ENCODE assay signal across 20 cellular contexts in the genomic region with DNA sequence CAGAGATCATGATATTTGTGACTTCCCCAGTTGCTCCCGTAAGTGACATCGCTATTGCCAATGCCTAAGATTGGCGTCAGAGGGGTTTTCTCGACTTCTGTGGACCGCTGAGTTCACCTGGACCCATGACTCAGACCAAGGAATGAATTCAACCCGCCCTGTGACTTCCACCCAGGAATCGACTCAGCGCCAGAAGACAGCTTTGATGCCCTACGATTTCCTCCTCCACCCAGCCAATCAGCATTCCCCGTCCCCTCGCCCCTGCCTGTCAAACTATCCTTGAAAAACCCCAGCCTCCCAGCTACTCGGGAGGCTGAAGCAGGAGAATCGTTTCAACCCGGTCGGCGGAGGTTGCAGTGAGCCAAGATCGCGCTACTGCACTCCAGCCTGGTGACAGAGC. TPM values are rescaled to one million over a fixed set of nuclear protein-coding genes. Genes with fewer than 3 reads are reported as not detected.
A peak's percentile ranks its signal among the peaks of the same experiment; 100 is the strongest.
DNase-seq lines count a peak whose midpoint lies in the region; ATAC-seq and TF ChIP-seq lines count a peak whose summit lies in the region.
"Had no signal": no experiment of that assay in that cellular context is flagged by ENCODE, and none has a peak within 500 bp of the region (broad histone marks: within the 10 kb centered on the region; RNA-seq: fewer than 3 reads in every experiment).

No MANE protein-coding gene starts in this region.

- no peaks in the 10 kb centered on the region for H3K9me2 ChIP-seq in PC-3 (replicated peaks; ENCODE audit: low read length)

- no peaks in the 10 kb centered on the region for H3K4me1 ChIP-seq in PC-3 (ENCODE audit: insufficient read depth, low read length)
- peaks cover 5% of the 10 kb centered on the region for H3K4me1 ChIP-seq in neural progenitor cell

- no TSS peak for BruUV-seq in PC-3 (replicated peaks; lab: Mats Ljungman, UMichigan)

- H3K27me3 ChIP-seq in PC-3 (ENCODE audit: low read length) (peaks cover 37% of the 10 kb centered on the region), neural progenitor cell (peaks cover 81% of the 10 kb centered on the region)
- peaks cover 52% of the 10 kb centered on the region for H3K27me3 ChIP-seq in CD4-positive, alpha-beta T cell (ENCODE audit: control insufficient read depth, insufficient read depth, low read length)

- H3K36me3 ChIP-seq in PC-3 (ENCODE audit: low read depth, low read length) (no peaks in the 10 kb centered on the region), neural progenitor cell (no peaks in the 10 kb centered on the region)

- H3K27ac ChIP-seq in PC-3 (ENCODE audit: low read length) = no peak overlapping the region
- no peak overlapping the region for H3K27ac ChIP-seq in neural progenitor cell
- H3K27ac ChIP-seq in CD4-positive, alpha-beta T cell (ENCODE audit: low read depth, low read length) = no peak overlapping the region
- H3K27ac ChIP-seq: A549 had no signal

- CTCF ChIA-PET in PC-3 (lab: Charles Lee) = no interaction called here
- CTCF ChIA-PET in CD4-positive, alpha-beta T cell (lab: Charles Lee) = no interaction called here

- no peaks in the 10 kb centered on the region for H4K20me1 ChIP-seq in PC-3 (ENCODE audit: low read length)
- H4K20me1 ChIP-seq in neural progenitor cell (ENCODE audit: low read depth) = no peaks in the 10 kb centered on the region

- peak overlapping the region; percentile 90 for H3K27ac Mint-ChIP-seq in neural progenitor cell
- H3K27ac Mint-ChIP-seq in CD4-positive, alpha-beta T cell = no peak overlapping the region
- H3K27ac Mint-ChIP-seq: B cell; T-helper 1 cell treated with Interleukin-12 subunit alpha and Interleukin-12 subunit beta and Interleukin-4 antibody, amounts not matched to agents 30 μg/mL and 1 μg/mL, for 36 hours had no signal

- H3K9ac ChIP-seq in PC-3 (ENCODE audit: low read length) (no peak overlapping the region), neural progenitor cell (no peak overlapping the region)

- H2AFZ ChIP-seq in PC-3 (ENCODE audit: low read length) (no peak overlapping the region), neural progenitor cell (replicated peaks) (no peak overlapping the region)

- TF ChIP-seq CTCF in PC-3 (conservative IDR thresholded peaks at IDR 0.05; ENCODE audit: low read depth, low read length) (no peak), neural progenitor cell (IDR thresholded peaks at IDR 0.05) (no peak)
- no peak for TF ChIP-seq CTCF in CD4-positive, alpha-beta T cell (IDR thresholded peaks at IDR 0.05)

- POLR2A ChIA-PET in PC-3 (lab: Charles Lee; ENCODE audit: unreplicated experiment) = no interaction called here
- POLR2A ChIA-PET in CD4-positive, alpha-beta T cell (lab: Charles Lee) = no interaction called here

- H3K79me2 ChIP-seq in PC-3 (ENCODE audit: low read length) = no peaks in the 10 kb centered on the region
- H3K79me2 ChIP-seq in neural progenitor cell (ENCODE audit: low read depth) = no peaks in the 10 kb centered on the region

- H3K4me1 Mint-ChIP-seq in neural progenitor cell = peaks cover 10% of the 10 kb centered on the region
- H3K4me1 Mint-ChIP-seq in CD4-positive, alpha-beta T cell (ENCODE audit: low read depth) = peaks cover 6% of the 10 kb centered on the region

- no peaks in the 10 kb centered on the region for H3F3A ChIP-seq in PC-3 (ENCODE audit: low read length, unreplicated experiment)
- peaks cover 9% of the 10 kb centered on the region for H3F3A ChIP-seq in neural progenitor cell (ENCODE audit: low read depth)

- peak overlapping the region; percentile 67 for H3K4me3 Mint-ChIP-seq in neural progenitor cell
- H3K4me3 Mint-ChIP-seq in CD4-positive, alpha-beta T cell = no peak overlapping the region
- H3K4me3 Mint-ChIP-seq: B cell; T-helper 1 cell treated with Interleukin-12 subunit alpha and Interleukin-12 subunit beta and Interleukin-4 antibody, amounts not matched to agents 30 μg/mL and 1 μg/mL, for 36 hours had no signal

- ATAC-seq in PC-3 = no peak
- ATAC-seq in CD4-positive, alpha-beta T cell (ENCODE audit: poor library complexity) = no peak

- H3K9me3 Mint-ChIP-seq in neural progenitor cell = peaks cover 5% of the 10 kb centered on the region
- H3K9me3 Mint-ChIP-seq in CD4-positive, alpha-beta T cell = no peaks in the 10 kb centered on the region

- H3K4me2 ChIP-seq in PC-3 (ENCODE audit: low read length) = no peak overlapping the region
- no peak overlapping the region for H3K4me2 ChIP-seq in neural progenitor cell

- intact Hi-C loops in PC-3 (cut with micrococcal nuclease) = no loop called here
- intact Hi-C loops in CD4-positive, alpha-beta T cell (cut with DNase I, micrococcal nuclease) = no loop called here

- peak; percentile 81 for DNase-seq in A172 (ENCODE audit: low spot score)
- peak; percentile 48 for DNase-seq in ELF-1 (ENCODE audit: low read depth, low spot score)
- peak; percentile 15 for DNase-seq in PC-3
- no peak for DNase-seq in neural progenitor cell (ENCODE audit: low spot score)
- DNase-seq in Kasumi-1 (lab: John Stamatoyannopoulos, UW) = no peak
- no peak for DNase-seq in CD4-positive, alpha-beta T cell
- DNase-seq in activated CD4-positive, CD25-positive, alpha-beta regulatory T cell treated with anti-CD3 and anti-CD28 coated beads, Interleukin-2, amount 50 U/mL, for 72 hours = no peak
- DNase-seq: DND-41, GOT3, HCEC 1CT, Karpas-422, NCI-H1092, NCI-H146, NCI-H2029 treated with DMSO at 0.1 percent for 48 hours, NCI-H345, NCI-H524 treated with DMSO at 0.1 percent for 48 hours, Right ventricle myocardium superior had no signal

- peaks cover 48% of the 10 kb centered on the region for H3K27me3 Mint-ChIP-seq in neural progenitor cell (ENCODE audit: insufficient read depth, low read depth)
- peaks cover 82% of the 10 kb centered on the region for H3K27me3 Mint-ChIP-seq in CD4-positive, alpha-beta T cell

- no peaks in the 10 kb centered on the region for H3K36me3 Mint-ChIP-seq in neural progenitor cell
- no peaks in the 10 kb centered on the region for H3K36me3 Mint-ChIP-seq in CD4-positive, alpha-beta T cell (ENCODE audit: low read depth)

- no peaks in the 10 kb centered on the region for H3K9me3 ChIP-seq in PC-3 (ENCODE audit: low read length)
- no peaks in the 10 kb centered on the region for H3K9me3 ChIP-seq in neural progenitor cell (ENCODE audit: low read depth)
- peaks cover 7% of the 10 kb centered on the region for H3K9me3 ChIP-seq in CD4-positive, alpha-beta T cell (ENCODE audit: control insufficient read depth, low read length)

- H3K4me3 ChIP-seq in PC-3 (ENCODE audit: low read length) (no peak overlapping the region), neural progenitor cell (no peak overlapping the region)
- H3K4me3 ChIP-seq: A549 had no signal

RNA-seq across cellular contexts. Expression of gene MICALL2, which starts 58.3 kb away (rescaled TPM):
- 21.2 and 28.2 TPM in 2 replicates for total RNA-seq in A172 (2014; rRNA removed; shearing (Covaris generic))
- total RNA-seq in PC-3 (2014; rRNA removed) = 52.8 and 72.6 TPM in 2 replicates
- total RNA-seq in neural progenitor cell (ENCODE audit: low replicate concordance) = 6.0 and 22.7 TPM in 2 replicates
- total RNA-seq in CD4-positive, alpha-beta T cell = 1 to 10 TPM; 1.9 to 2.2 TPM

Comparison
In these comparisons a context has a peak if more than half of its experiments do, and no peak if none do; other contexts are left out.
1. DNase-seq: peak in A172 (single experiment), ELF-1 (single experiment) and PC-3 (single experiment); none in neural progenitor cell (single experiment), Kasumi-1 (0 of 2), CD4-positive, alpha-beta T cell (0 of 10) and activated CD4-positive, CD25-positive, alpha-beta regulatory T cell treated with anti-CD3 and anti-CD28 coated beads, Interleukin-2, amount 50 U/mL, for 72 hours (single experiment).